In genomic region chr20:43976577-43976976, GRCh38 we compare ENCODE assay signal across 10 cellular contexts.
"Had no signal": no experiment of that assay in that cellular context is flagged by ENCODE, and none has a peak within 500 bp of the region (broad histone marks: within the 10 kb centered on the region; RNA-seq: fewer than 3 reads in every experiment).

No MANE protein-coding gene starts in this region.

- H3K9me3 ChIP-seq: thyroid gland had no signal

- H3K79me2 ChIP-seq: parathyroid adenoma had no signal

- DNase-seq: activated CD4-positive, alpha-beta T cell treated with anti-CD3 and anti-CD28 coated beads for 4 hours; activated CD8-positive, alpha-beta T cell treated with anti-CD3 and anti-CD28 coated beads for 36 hours; activated gamma-delta T cell; activated T-cell treated with anti-CD3 and anti-CD28 coated beads, Interleukin-2, amount 50 U/mL, for 48 hours; naive B cell; stimulated activated CD4-positive, alpha-beta T cell treated with anti-CD3 and anti-CD28 coated beads, Interleukin-1b, Interleukin-23, amount 100 ng/mL, for 48 hours; thyroid gland had no signal

- H2AFZ ChIP-seq: parathyroid adenoma had no signal

- H3K27ac ChIP-seq: cardiac muscle cell, parathyroid adenoma, thyroid gland had no signal

- H3K36me3 ChIP-seq: cardiac muscle cell, thyroid gland had no signal

- H3K4me1 Mint-ChIP-seq: naive B cell had no signal

- H3K27me3 ChIP-seq: cardiac muscle cell, thyroid gland had no signal

- H3K36me3 Mint-ChIP-seq: naive B cell had no signal

- H3K4me3 ChIP-seq: cardiac muscle cell, thyroid gland had no signal

- ATAC-seq: activated CD8-positive, alpha-beta T cell treated with anti-CD3 and anti-CD28 coated beads for 36 hours; activated naive CD4-positive, alpha-beta T cell treated with anti-CD3 and anti-CD28 coated beads, Interleukin-2, amount 50 U/mL, for 72 hours had no signal

- H3K27ac Mint-ChIP-seq: activated CD8-positive, alpha-beta T cell treated with anti-CD3 and anti-CD28 coated beads for 36 hours; activated naive CD4-positive, alpha-beta T cell treated with anti-CD3 and anti-CD28 coated beads, Interleukin-2, amount 50 U/mL, for 72 hours; naive B cell had no signal

- H3K4me3 Mint-ChIP-seq: activated CD8-positive, alpha-beta T cell treated with anti-CD3 and anti-CD28 coated beads for 36 hours; naive B cell had no signal

- H3K9ac ChIP-seq: parathyroid adenoma had no signal

- H3K4me1 ChIP-seq: parathyroid adenoma, thyroid gland had no signal
